ENCODE assay signal across 8 cellular contexts in the genomic region with DNA sequence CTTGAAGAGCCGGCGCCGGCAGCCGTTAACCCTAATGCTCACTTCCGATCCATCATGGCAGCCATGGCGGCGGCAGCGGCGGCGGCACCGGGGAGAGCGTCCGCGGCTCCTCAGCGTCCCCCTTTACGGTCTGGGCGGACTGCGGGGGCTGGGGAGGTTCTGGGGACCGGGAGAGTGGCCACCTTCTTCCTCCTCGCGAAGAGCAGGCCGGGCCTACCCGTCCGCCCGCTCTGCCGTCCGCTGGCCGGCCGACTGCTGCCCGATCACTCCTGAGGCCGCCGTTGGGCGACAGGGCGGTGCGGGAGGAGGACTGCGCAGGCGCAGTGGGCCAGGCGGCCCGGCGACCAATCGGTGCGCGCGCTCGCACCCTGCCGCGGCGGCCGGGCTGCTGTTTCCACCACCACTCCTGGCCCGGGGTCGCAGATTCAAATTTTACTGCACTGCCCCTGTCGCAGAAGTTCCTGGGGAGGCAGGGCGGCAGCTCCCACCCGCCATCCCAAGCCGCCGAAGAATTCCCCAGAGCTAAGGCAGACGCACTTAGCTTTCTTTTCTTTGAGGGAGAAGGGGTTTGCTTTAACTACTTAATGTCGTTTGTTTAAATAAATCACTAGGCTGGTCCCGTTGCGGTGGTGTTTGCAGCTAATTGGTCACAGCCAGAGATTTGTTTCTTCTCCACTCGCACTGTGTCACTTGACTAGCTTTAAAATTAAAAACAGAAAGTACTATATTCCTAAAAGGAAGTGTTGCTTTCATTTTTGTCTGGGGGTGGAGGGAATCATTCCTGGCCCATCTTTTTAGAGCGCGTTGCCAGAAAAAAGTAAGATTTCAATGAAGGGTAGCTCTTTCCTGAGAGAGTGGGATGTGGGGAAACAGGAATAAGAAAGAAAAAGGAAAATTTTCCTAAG. TPM values are rescaled to one million over a fixed set of nuclear protein-coding genes. Genes with fewer than 3 reads are reported as not detected.
DNase-seq lines count a peak whose midpoint lies in the region; ATAC-seq and TF ChIP-seq lines count a peak whose summit lies in the region.

Gene KIF5B, minus strand, starts transcription at position 290 of the 905 bp plus-strand sequence. CDS start 452 bp downstream, outside the sequence.

- DNase-seq in AG20443 (ENCODE audit: low spot score) (peak; percentile 100), NCI-H446 treated with DMSO at 0.1 percent for 48 hours (lab: John Stamatoyannopoulos, UW) (peak; percentile 76), cerebellum (ENCODE audit: low spot score) (peak; percentile 92), kidney epithelial cell (ENCODE audit: low read depth) (no peak)
- DNase-seq in activated CD4-positive, alpha-beta T cell treated with anti-CD3 and anti-CD28 coated beads for 24 hours (ENCODE audit: low read depth in 2 of 2): peak; percentile 80 to 82
- peak; percentile 92 for DNase-seq in stimulated activated CD4-positive, alpha-beta T cell treated with anti-CD3 and anti-CD28 coated beads, Interleukin-15, amount 100 ng/mL, for 24 hours

- H3K27me3 ChIP-seq in kidney epithelial cell (ENCODE audit: control insufficient read depth, insufficient read depth, low read length): no peaks in the 10 kb centered on the region

- ATAC-seq in GM19035 (IDR thresholded peaks at IDR 0.05; ENCODE audit: unreplicated experiment) (peak; percentile 87), HG03280 (IDR thresholded peaks at IDR 0.05; ENCODE audit: unreplicated experiment) (peak; percentile 85)

- TF ChIP-seq CTCF in kidney epithelial cell (IDR thresholded peaks at IDR 0.05; ENCODE audit: insufficient read depth, low read length, poor library complexity, severe bottlenecking): no peak

- H3K4me3 ChIP-seq in kidney epithelial cell (ENCODE audit: low read depth, low read length): peak within 1 kb of the TSS; percentile 89

- no peaks in the 10 kb centered on the region for H3K36me3 ChIP-seq in kidney epithelial cell (ENCODE audit: control insufficient read depth, insufficient read depth, low read length)

RNA-seq across cellular contexts. Expression of gene KIF5B, which starts in this region (rescaled TPM):
- total RNA-seq in cerebellum (97.5 TPM), kidney epithelial cell (147 and 149 TPM in 2 replicates)
